14 cellular contexts compared by ENCODE assay signal in genomic region chr5:157076558-157076957, GRCh38. TPM values are rescaled to one million over a fixed set of nuclear protein-coding genes. Genes with fewer than 3 reads are reported as not detected.
DNase-seq lines count a peak whose midpoint lies in the region; ATAC-seq and TF ChIP-seq lines count a peak whose summit lies in the region.
"Had no signal": no experiment of that assay in that cellular context is flagged by ENCODE, and none has a peak within 500 bp of the region (broad histone marks: within the 10 kb centered on the region; RNA-seq: fewer than 3 reads in every experiment).

No MANE protein-coding gene starts in this region.

- BruUV-seq in MCF 10A (replicated peaks; lab: Mats Ljungman, UMichigan) (no TSS peak), mammary epithelial cell (replicated peaks; lab: Mats Ljungman, UMichigan) (no TSS peak)

- 46% methylated on average over 4 of the region's 4 CpGs for WGBS in mammary epithelial cell (ENCODE audit: low coverage, missing lambda C conversion rate)

- H3K27me3 Mint-ChIP-seq in MCF 10A (ENCODE audit: insufficient read depth, unreplicated experiment), result no peaks in the 10 kb centered on the region

- no peaks in the 10 kb centered on the region for H3K9me3 Mint-ChIP-seq in MCF 10A (ENCODE audit: unreplicated experiment)
- H3K9me3 Mint-ChIP-seq: CD4-positive, CD25-positive, alpha-beta regulatory T cell had no signal

- no peak for TF ChIP-seq CTCF in MCF 10A (IDR thresholded peaks at IDR 0.05; ENCODE audit: unreplicated experiment)
- no peak for TF ChIP-seq CTCF in mammary epithelial cell (conservative IDR thresholded peaks at IDR 0.05 in 1 of 2, IDR thresholded peaks at IDR 0.05 in 1 of 2; ENCODE audit: extremely low read depth in 1 of 2, insufficient read depth in 1 of 2, low read depth in 1 of 2, low read length in 2 of 2)
- no peak for TF ChIP-seq CTCF in choroid plexus epithelial cell (conservative IDR thresholded peaks at IDR 0.05; ENCODE audit: low read depth, low read length)

- no peaks in the 10 kb centered on the region for H3K27me3 ChIP-seq in mammary epithelial cell (ENCODE audit: insufficient read depth, low read length)
- no peaks in the 10 kb centered on the region for H3K27me3 ChIP-seq in subcutaneous abdominal adipose tissue (ENCODE audit: control insufficient read depth in 5 of 5, insufficient read depth in 4 of 5, low read length in 5 of 5)
- H3K27me3 ChIP-seq: esophagus squamous epithelium, upper lobe of right lung had no signal

- CTCF ChIA-PET in MCF 10A (lab: Yijun Ruan, JAX), result interaction anchor here (0.6 to 4.3 kb wide), 5 partner anchors 12 to 256 kb away, joined by 3 to 10 read pairs (median 3); no protein-coding TSS in a partner anchor
- CTCF ChIA-PET in mammary epithelial cell (lab: Charles Lee; ENCODE audit: low non-redundant PET), result no interaction called here

- no peak overlapping the region for H3K4me3 ChIP-seq in mammary epithelial cell (replicated peaks in 1 of 3; ENCODE audit: insufficient read depth in 1 of 3, low read depth in 2 of 3, low read length in 3 of 3)
- no peak overlapping the region for H3K4me3 ChIP-seq in choroid plexus epithelial cell (ENCODE audit: low read depth, low read length)
- no peak overlapping the region for H3K4me3 ChIP-seq in subcutaneous abdominal adipose tissue (ENCODE audit: low read depth in 1 of 5, low read length in 5 of 5)
- H3K4me3 ChIP-seq: esophagus squamous epithelium, upper lobe of right lung had no signal

- in situ Hi-C loops in mammary epithelial cell (cut with MboI; ENCODE audit: low sequenced_read_pairs in 2 of 2), result no loop called here

- H3K36me3 Mint-ChIP-seq in MCF 10A (ENCODE audit: insufficient read depth, unreplicated experiment), result no peaks in the 10 kb centered on the region

- no peak overlapping the region for H2AFZ ChIP-seq in mammary epithelial cell (ENCODE audit: low read depth, low read length)
- H2AFZ ChIP-seq: parathyroid adenoma had no signal

- dilution Hi-C loops in mammary epithelial cell (cut with HindIII; ENCODE audit: low sequenced_read_pairs), result no loop called here

- H3K27ac ChIP-seq in mammary epithelial cell (ENCODE audit: insufficient read depth, low read depth, low read length) (no peak overlapping the region), subcutaneous abdominal adipose tissue (ENCODE audit: low read depth, low read length) (peak overlapping the region; percentile 87)
- H3K27ac ChIP-seq: esophagus squamous epithelium, parathyroid adenoma, upper lobe of right lung had no signal

- no peaks in the 10 kb centered on the region for H3K79me2 ChIP-seq in mammary epithelial cell (ENCODE audit: insufficient read depth, low read length)
- H3K79me2 ChIP-seq: parathyroid adenoma had no signal

- intact Hi-C loops in MCF 10A (cut with micrococcal nuclease) (no loop called here), mammary epithelial cell (cut with micrococcal nuclease) (no loop called here)

- peaks cover 3% of the 10 kb centered on the region for H3K9me3 ChIP-seq in mammary epithelial cell (replicated peaks; ENCODE audit: insufficient read depth, low read length)
- no peaks in the 10 kb centered on the region for H3K9me3 ChIP-seq in subcutaneous abdominal adipose tissue (ENCODE audit: control insufficient read depth in 5 of 5, low read length in 5 of 5)
- H3K9me3 ChIP-seq: esophagus squamous epithelium, upper lobe of right lung had no signal

- H3K4me2 ChIP-seq in mammary epithelial cell (ENCODE audit: insufficient read depth, low read depth, low read length), result no peak overlapping the region

- peaks cover 16% of the 10 kb centered on the region for H3K4me1 Mint-ChIP-seq in MCF 10A (ENCODE audit: insufficient read depth, unreplicated experiment)

- no peak overlapping the region for H3K9ac ChIP-seq in mammary epithelial cell (ENCODE audit: insufficient read depth, low read length)
- H3K9ac ChIP-seq in subcutaneous abdominal adipose tissue (ENCODE audit: low read length in 5 of 5), result no peak overlapping the region
- H3K9ac ChIP-seq: parathyroid adenoma had no signal

- no peaks in the 10 kb centered on the region for H3K4me1 ChIP-seq in mammary epithelial cell (ENCODE audit: insufficient read depth, low read length)
- peaks cover 0 to 19% (median 11%) of the 10 kb centered on the region in 5 donors for H3K4me1 ChIP-seq in subcutaneous abdominal adipose tissue (ENCODE audit: control insufficient read depth in 5 of 5, insufficient read depth in 5 of 5, low read length in 5 of 5)
- H3K4me1 ChIP-seq: esophagus squamous epithelium, parathyroid adenoma had no signal

- ATAC-seq in GM19324 (IDR thresholded peaks at IDR 0.05; ENCODE audit: low FRiP score, unreplicated experiment), result no peak
- ATAC-seq: SK-N-SH treated with all-trans-retinoic acid at 6 μM for 48 hours, upper lobe of right lung had no signal

- POLR2A ChIA-PET in MCF 10A (lab: Yijun Ruan, JAX), result interaction anchor here (0.6 to 1.8 kb wide), 2 partner anchors 66 to 1719 kb away, joined by 3 to 10 read pairs; partner anchors contain the start of gene MED7

- no peak overlapping the region for H3K4me3 Mint-ChIP-seq in MCF 10A (ENCODE audit: unreplicated experiment)
- H3K4me3 Mint-ChIP-seq: CD4-positive, CD25-positive, alpha-beta regulatory T cell had no signal

- H4K20me1 ChIP-seq in mammary epithelial cell (ENCODE audit: insufficient read depth, low read length), result no peaks in the 10 kb centered on the region

- H3K36me3 ChIP-seq in mammary epithelial cell (ENCODE audit: insufficient read depth, low read length) (no peaks in the 10 kb centered on the region), subcutaneous abdominal adipose tissue (ENCODE audit: control insufficient read depth in 5 of 5, insufficient read depth in 5 of 5, low read length in 5 of 5) (no peaks in the 10 kb centered on the region)
- H3K36me3 ChIP-seq: esophagus squamous epithelium, upper lobe of right lung had no signal

- peak; percentile 77 for DNase-seq in MCF 10A (ENCODE audit: unreplicated experiment)
- no peak for DNase-seq in mammary epithelial cell
- DNase-seq in NCI-H226, result peak; percentile 42
- peak; percentile 21 for DNase-seq in choroid plexus epithelial cell (ENCODE audit: low read depth)
- no peak for DNase-seq in HT-29 (ENCODE audit: low spot score)
- DNase-seq in DMS53 treated with DMSO at 0.1 percent for 48 hours (lab: John Stamatoyannopoulos, UW; ENCODE audit: unreplicated experiment), result no peak
- DNase-seq: activated CD4-positive, alpha-beta T cell treated with anti-CD3 and anti-CD28 coated beads, Interleukin-2, amount 50 U/mL, for 4 hours; esophagus squamous epithelium; upper lobe of right lung had no signal

- H3K27ac Mint-ChIP-seq in MCF 10A (ENCODE audit: low read depth, unreplicated experiment), result no peak overlapping the region
- H3K27ac Mint-ChIP-seq: CD4-positive, CD25-positive, alpha-beta regulatory T cell had no signal

RNA-seq across cellular contexts. Expression of gene HAVCR1, which starts 17.6 kb away (rescaled TPM):
- total RNA-seq in MCF 10A (2022) (0.42 TPM in 1 of 2 replicates, not detected in the other), mammary epithelial cell (not detected)
- polyA plus RNA-seq in mammary epithelial cell, result not detected
- not detected for polyA minus RNA-seq in mammary epithelial cell
- not detected in 2 replicates for total RNA-seq in HT-29 (2014; rRNA removed; shearing (Covaris generic))
- total RNA-seq: upper lobe of right lung had no signal

RNA-seq across cellular contexts. Expression of gene HAVCR2, which starts 32.3 kb away (rescaled TPM):
- total RNA-seq in MCF 10A (2022) (0.17 TPM in 1 of 2 replicates, not detected in the other), mammary epithelial cell (under 1 TPM in 1 of 2 donors, not detected in 1; 0.17 TPM)
- polyA plus RNA-seq in mammary epithelial cell, result not detected
- not detected for polyA minus RNA-seq in mammary epithelial cell
- not detected in 2 replicates for total RNA-seq in HT-29 (2014; rRNA removed; shearing (Covaris generic))

Comparison
In these comparisons a context has a peak if more than half of its experiments do, and no peak if none do; other contexts are left out.
1. DNase-seq: peak in MCF 10A (single experiment), NCI-H226 (single experiment) and choroid plexus epithelial cell (single experiment); none in mammary epithelial cell (single experiment), HT-29 (single experiment) and DMS53 treated with DMSO at 0.1 percent for 48 hours (single experiment).